In the genomic region with DNA sequence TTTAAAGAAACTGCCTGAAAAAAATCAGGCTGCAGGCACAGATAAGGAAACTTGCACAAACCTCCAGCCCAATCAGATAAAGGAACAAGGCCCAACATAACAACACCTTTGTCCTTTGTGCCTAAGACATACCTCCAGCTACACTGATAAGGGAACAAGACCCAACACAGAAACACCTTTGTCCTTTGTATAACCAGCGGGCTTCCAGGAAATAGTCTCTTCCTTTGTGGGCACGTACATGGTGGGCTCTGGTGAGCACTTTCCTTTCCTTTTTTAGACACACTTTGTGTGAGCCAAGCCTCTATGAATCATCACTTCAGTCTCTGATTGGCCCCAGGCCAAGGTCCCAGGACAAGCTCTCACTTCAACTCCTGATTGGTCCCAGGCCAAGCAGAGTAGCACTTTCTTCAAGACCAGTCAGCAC, we compare ENCODE assay signal across 1 cellular context.
TF ChIP-seq lines count a peak whose summit lies in the region.

No MANE protein-coding gene starts in this region.

TF ChIP-seq in K562, 482 proteins besides CTCF, POLR2A, EP300 and RAD21 (continued from another document):
- TF ChIP-seq ZNF384 (IDR thresholded peaks at IDR 0.05; ENCODE audit: low read depth, low read length) (peak; percentile 38; the same call in 1 of the 2 replicates), JUND (IDR thresholded peaks at IDR 0.05; ENCODE audit: borderline replicate concordance, low read depth, low read length) (no peak; the same call in 1 of the 2 replicates), JUND (tag; IDR thresholded peaks at IDR 0.05; ENCODE audit: borderline replicate concordance, low read depth, low read length) (peak; percentile 36; the same call in 1 of the 3 replicates), FOXJ2 (tag; IDR thresholded peaks at IDR 0.05) (peak; percentile 91), CEBPB (tag; IDR thresholded peaks at IDR 0.05) (peak; percentile 46; the same call in 1 of the 2 replicates), POLR3A (IDR thresholded peaks at IDR 0.05; ENCODE audit: borderline replicate concordance, extremely low read depth, insufficient read depth, insufficient read length) (no peak), SOX6 (IDR thresholded peaks at IDR 0.05) (peak; percentile 76), MTA2 (IDR thresholded peaks at IDR 0.05; ENCODE audit: low read depth) (0 out of 2 replicates have a peak, but pooled peaks have one; percentile 9), CBX3 (IDR thresholded peaks at IDR 0.05; ENCODE audit: borderline replicate concordance in 1 of 2, low read length in 2 of 2) (peak in 1 of 2 experiments; percentile 60; a peak in 2 of 3 replicates), CBFA2T2 (conservative IDR thresholded peaks at IDR 0.05) (peak; percentile 45; the same call in 1 of the 2 replicates), ZNF408 (CRISPR knock-in tag; IDR thresholded peaks at IDR 0.05; ENCODE audit: low read depth) (no peak), KDM1A (IDR thresholded peaks at IDR 0.05) (0 out of 4 replicates have a peak, but pooled peaks of 1 of the 2 experiments have one; percentile 29), MEIS2 (IDR thresholded peaks at IDR 0.05; ENCODE audit: partially characterized antibody) (peak; percentile 12), TRIM24 (IDR thresholded peaks at IDR 0.05) (peak; percentile 41; a peak in 2 of 4 replicates), GABPB2 (CRISPR knock-in tag; conservative IDR thresholded peaks at IDR 0.05) (no peak), DPF2 (IDR thresholded peaks at IDR 0.05) (peak; percentile 64; the same call in 1 of the 2 replicates), NFIC (IDR thresholded peaks at IDR 0.05) (peak; percentile 94), SMARCA4 (IDR thresholded peaks at IDR 0.05) (peak; percentile 65; the same call in 1 of the 2 replicates), CTBP1 (IDR thresholded peaks at IDR 0.05; ENCODE audit: borderline replicate concordance) (peak; percentile 41; the same call in 1 of the 2 replicates), EHMT2 (IDR thresholded peaks at IDR 0.05) (peak; percentile 47; the same call in 1 of the 2 replicates), FOXM1 (IDR thresholded peaks at IDR 0.05; ENCODE audit: low read depth) (no peak), FOXM1 (CRISPR knock-in tag; IDR thresholded peaks at IDR 0.05; ENCODE audit: low read depth) (no peak), SIRT6 (IDR thresholded peaks at IDR 0.05; ENCODE audit: low read depth, low read length) (no peak), FOSL1 (tag; conservative IDR thresholded peaks at IDR 0.05) (peak; percentile 65), FOXK1 (CRISPR knock-in tag; IDR thresholded peaks at IDR 0.05; ENCODE audit: borderline replicate concordance) (no peak), CBX1 (IDR thresholded peaks at IDR 0.05; ENCODE audit: low read depth) (no peak)
- TF ChIP-seq, protein P1, sequence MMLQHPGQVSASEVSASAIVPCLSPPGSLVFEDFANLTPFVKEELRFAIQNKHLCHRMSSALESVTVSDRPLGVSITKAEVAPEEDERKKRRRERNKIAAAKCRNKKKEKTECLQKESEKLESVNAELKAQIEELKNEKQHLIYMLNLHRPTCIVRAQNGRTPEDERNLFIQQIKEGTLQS (IDR thresholded peaks at IDR 0.05): peak; percentile 56
- TF ChIP-seq, protein P1 (CRISPR knock-in tag; conservative IDR thresholded peaks at IDR 0.05): no peak
